19 cellular contexts compared by ENCODE assay signal in the genomic region with DNA sequence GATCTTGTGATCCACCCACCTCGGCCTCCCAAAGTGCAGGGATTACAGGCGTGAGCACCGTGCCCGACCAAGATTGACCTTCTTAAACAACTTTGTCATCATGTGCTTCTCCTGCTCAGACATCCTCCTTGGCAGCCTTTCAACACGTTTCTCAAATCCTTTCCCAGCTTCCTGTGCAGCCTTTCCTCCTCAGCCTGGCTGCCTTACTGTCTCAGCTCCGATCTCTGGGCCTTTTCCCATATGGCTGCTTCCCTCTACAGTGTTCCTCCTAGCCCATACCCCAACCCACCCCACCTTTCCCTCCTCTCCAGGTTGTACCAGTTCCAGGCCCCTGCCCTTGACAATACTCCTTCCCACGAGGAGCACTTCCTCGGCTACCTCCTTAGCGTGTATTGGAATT. TPM values are rescaled to one million over a fixed set of nuclear protein-coding genes. Genes with fewer than 3 reads are reported as not detected.
A peak's percentile ranks its signal among the peaks of the same experiment; 100 is the strongest.
DNase-seq lines count a peak whose midpoint lies in the region; TF ChIP-seq lines count a peak whose summit lies in the region.
"Had no signal": no experiment of that assay in that cellular context is flagged by ENCODE, and none has a peak within 500 bp of the region (broad histone marks: within the 10 kb centered on the region; RNA-seq: fewer than 3 reads in every experiment).

No MANE protein-coding gene starts in this region.

- no peak for TF ChIP-seq CTCF in CD14-positive monocyte (IDR thresholded peaks at IDR 0.05)
- TF ChIP-seq CTCF in neural crest cell (conservative IDR thresholded peaks at IDR 0.05) = no peak
- TF ChIP-seq CTCF in BE2C (IDR thresholded peaks at IDR 0.05; ENCODE audit: low read depth, low read length) = no peak

- intact Hi-C loops in CD14-positive monocyte (cut with micrococcal nuclease) = no loop called here

- H3K4me3 Mint-ChIP-seq in CD14-positive monocyte (no peak overlapping the region), neural crest cell (no peak overlapping the region)
- H3K4me3 Mint-ChIP-seq: activated CD4-positive, alpha-beta T cell treated with anti-CD3 and anti-CD28 coated beads, Interleukin-2, amount 10 ng/mL, durations not matched to agents 24 days and 14 days; activated T-cell treated with anti-CD3 and anti-CD28 coated beads, Interleukin-2, amount 50 U/mL, for 4 hours; H9 had no signal

- H3K4me1 ChIP-seq in BE2C = no peaks in the 10 kb centered on the region
- H3K4me1 ChIP-seq: testis had no signal

- H3K9me3 Mint-ChIP-seq in CD14-positive monocyte (no peaks in the 10 kb centered on the region), neural crest cell (no peaks in the 10 kb centered on the region)
- H3K9me3 Mint-ChIP-seq: activated CD4-positive, alpha-beta T cell treated with anti-CD3 and anti-CD28 coated beads, Interleukin-2, amount 10 ng/mL, durations not matched to agents 24 days and 14 days; activated T-cell treated with anti-CD3 and anti-CD28 coated beads, Interleukin-2, amount 50 U/mL, for 4 hours; H9 had no signal

- H3K9me3 ChIP-seq in BE2C = 0 out of 2 replicates have a peak, but pooled peaks cover 3% of the 10 kb centered on the region
- H3K9me3 ChIP-seq: testis had no signal

- no peaks in the 10 kb centered on the region for H3K36me3 ChIP-seq in BE2C

- no peak for DNase-seq in CD14-positive monocyte (ENCODE audit: low spot score)
- DNase-seq in GM04504 (ENCODE audit: low read depth) = peak; percentile 42
- DNase-seq in fibroblast of gingiva (ENCODE audit: low read depth) = peak; percentile 59
- no peak for DNase-seq in neural crest cell (ENCODE audit: low read depth, low spot score)
- DNase-seq in central memory CD4-positive, alpha-beta T cell = no peak
- no peak for DNase-seq in BE2C
- DNase-seq in NCI-H2227 treated with DMSO at 0.1 percent for 48 hours (lab: John Stamatoyannopoulos, UW) = no peak
- DNase-seq in occipital lobe (lab: John Stamatoyannopoulos, UW) = no peak
- DNase-seq: activated CD4-positive, alpha-beta T cell treated with anti-CD3 and anti-CD28 coated beads, Interleukin-2, amount 10 ng/mL, durations not matched to agents 24 days and 14 days; activated T-cell treated with anti-CD3 and anti-CD28 coated beads, Interleukin-2, amount 50 U/mL, for 4 hours; C1 segment of cervical spinal cord; H9; hippocampal formation; NCI-H1930; NCI-H526; PC-3; testis had no signal

- H3K4me3 ChIP-seq in BE2C (ENCODE audit: low read depth, low read length) = no peak overlapping the region
- H3K4me3 ChIP-seq: SK-N-MC, testis had no signal

- H3K4me1 Mint-ChIP-seq in CD14-positive monocyte = peaks cover 12% of the 10 kb centered on the region
- H3K4me1 Mint-ChIP-seq in neural crest cell = no peaks in the 10 kb centered on the region

- peak overlapping the region in 6 of 7 donors; percentile 1 to 63 (median 42) for H3K27ac Mint-ChIP-seq in CD14-positive monocyte
- peak overlapping the region; percentile 14 for H3K27ac Mint-ChIP-seq in neural crest cell (ENCODE audit: unreplicated experiment)
- H3K27ac Mint-ChIP-seq: activated CD4-positive, alpha-beta T cell treated with anti-CD3 and anti-CD28 coated beads, Interleukin-2, amount 10 ng/mL, durations not matched to agents 24 days and 14 days; H9; progenitor cell of endocrine pancreas had no signal

- H3K36me3 Mint-ChIP-seq in CD14-positive monocyte (peaks cover 35 to 55% of the 10 kb centered on the region in 2 donors), neural crest cell (ENCODE audit: low read depth) (peaks cover 2% of the 10 kb centered on the region)

- H3K27me3 Mint-ChIP-seq in CD14-positive monocyte (ENCODE audit: low read depth in 3 of 3) (peaks cover 0 to 2% (median 0%) of the 10 kb centered on the region in 3 donors), neural crest cell (ENCODE audit: low read depth) (no peaks in the 10 kb centered on the region)
- H3K27me3 Mint-ChIP-seq: activated CD4-positive, alpha-beta T cell treated with anti-CD3 and anti-CD28 coated beads, Interleukin-2, amount 10 ng/mL, durations not matched to agents 24 days and 14 days; progenitor cell of endocrine pancreas had no signal

- H3K27me3 ChIP-seq in BE2C = no peaks in the 10 kb centered on the region
- H3K27me3 ChIP-seq: testis had no signal

RNA-seq across cellular contexts. Expression of gene PHF11, which starts 7.2 kb away (rescaled TPM):
- 10 to 100 TPM; 63.4 to 68.8 TPM for polyA plus RNA-seq in CD14-positive monocyte
- total RNA-seq in neural crest cell = 12.0 and 14.9 TPM in 2 replicates
- 0.90 TPM for polyA plus RNA-seq in BE2C (2012; ENCODE audit: insufficient read depth, insufficient read length, low read depth)
- total RNA-seq in occipital lobe = 4.7 TPM

RNA-seq across cellular contexts. Expression of gene SETDB2, which starts 58.9 kb away (rescaled TPM):
- polyA plus RNA-seq in CD14-positive monocyte = 1 to 10 TPM; 4.8 to 6.8 TPM
- 7.9 and 8.4 TPM in 2 replicates for total RNA-seq in neural crest cell
- polyA plus RNA-seq in BE2C (2012; ENCODE audit: insufficient read depth, insufficient read length, low read depth) = 1.7 TPM
- 20.7 TPM for total RNA-seq in occipital lobe

RNA-seq across cellular contexts. Expression of gene CAB39L, which starts 59.1 kb away (rescaled TPM):
- 1 to 10 TPM; 2.7 to 5.1 TPM for polyA plus RNA-seq in CD14-positive monocyte
- 10.1 and 10.7 TPM in 2 replicates for total RNA-seq in neural crest cell
- polyA plus RNA-seq in BE2C (2012; ENCODE audit: insufficient read depth, insufficient read length, low read depth) = 2.6 TPM
- 36.5 TPM for total RNA-seq in occipital lobe

Comparison
In these comparisons a context has a peak if more than half of its experiments do, and no peak if none do; other contexts are left out.
1. DNase-seq: peak in GM04504 (single experiment) and fibroblast of gingiva (single experiment); none in CD14-positive monocyte (single experiment), neural crest cell (single experiment), central memory CD4-positive, alpha-beta T cell (single experiment), BE2C (single experiment), NCI-H2227 treated with DMSO at 0.1 percent for 48 hours (single experiment) and occipital lobe (single experiment).